ENCODE assay signal across 18 cellular contexts in the genomic region with DNA sequence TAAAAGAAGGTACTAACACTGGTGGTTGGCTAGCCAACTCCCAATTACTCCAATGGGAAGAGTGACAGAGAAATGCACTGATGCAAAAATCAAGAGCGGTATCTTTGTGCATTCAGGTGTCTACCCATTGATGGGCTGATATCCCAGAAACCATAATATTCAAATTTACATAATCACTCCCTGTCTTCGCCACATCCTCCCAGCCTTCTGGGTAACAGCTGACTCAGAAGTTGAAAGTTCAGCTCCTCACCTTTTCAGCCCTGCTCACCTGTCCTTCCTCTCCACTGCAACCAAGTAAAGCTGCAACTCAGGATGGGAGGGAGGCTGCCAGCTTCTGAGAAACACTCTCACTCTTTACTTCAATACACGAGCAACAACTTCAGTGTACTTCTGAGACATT. TPM values are rescaled to one million over a fixed set of nuclear protein-coding genes. Genes with fewer than 3 reads are reported as not detected.
A peak's percentile ranks its signal among the peaks of the same experiment; 100 is the strongest.
DNase-seq lines count a peak whose midpoint lies in the region; ATAC-seq, FAIRE-seq and TF ChIP-seq lines count a peak whose summit lies in the region.
"Had no signal": no experiment of that assay in that cellular context is flagged by ENCODE, and none has a peak within 500 bp of the region (broad histone marks: within the 10 kb centered on the region; RNA-seq: fewer than 3 reads in every experiment).

No MANE protein-coding gene starts in this region.

- H2AFZ ChIP-seq in PC-3 (ENCODE audit: low read length): no peak overlapping the region
- no peak overlapping the region for H2AFZ ChIP-seq in endothelial cell of umbilical vein (ENCODE audit: low read depth, low read length)

- POLR2A ChIA-PET in PC-3 (lab: Charles Lee; ENCODE audit: unreplicated experiment): no interaction called here
- POLR2A ChIA-PET in endothelial cell of umbilical vein (lab: Charles Lee): no interaction called here
- POLR2A ChIA-PET in naive thymus-derived CD8-positive, alpha-beta T cell (lab: Charles Lee): no interaction called here

- H3K27ac ChIP-seq in PC-3 (ENCODE audit: low read length) (peak overlapping the region; percentile 94), endothelial cell of umbilical vein (ENCODE audit: insufficient read depth, low read depth, low read length) (no peak overlapping the region)
- H3K27ac ChIP-seq: cardiac muscle cell, tibial artery had no signal

- no peak for TF ChIP-seq CTCF in PC-3 (conservative IDR thresholded peaks at IDR 0.05; ENCODE audit: low read depth, low read length)
- TF ChIP-seq CTCF in endothelial cell of umbilical vein (IDR thresholded peaks at IDR 0.05; ENCODE audit: extremely low read depth in 1 of 2, insufficient read depth in 1 of 2, low read depth in 1 of 2, low read length in 2 of 2): no peak
- no peak for TF ChIP-seq CTCF in natural killer cell (IDR thresholded peaks at IDR 0.05)

- peak; percentile 8 for FAIRE-seq in endothelial cell of umbilical vein (lab: Jason Lieb, UNC)

- no peak for TF ChIP-seq POLR2A in endothelial cell of umbilical vein (IDR thresholded peaks at IDR 0.05; ENCODE audit: low read depth, low read length)

- CTCF ChIA-PET in PC-3 (lab: Charles Lee) (no interaction called here), endothelial cell of umbilical vein (lab: Charles Lee) (no interaction called here)

- H3K9me3 Mint-ChIP-seq in activated CD4-positive, alpha-beta T cell treated with anti-CD3 and anti-CD28 coated beads, Interleukin-2, amount 10 ng/mL, durations not matched to agents 24 days and 14 days: peaks cover 7% of the 10 kb centered on the region
- H3K9me3 Mint-ChIP-seq in natural killer cell: no peaks in the 10 kb centered on the region
- no peaks in the 10 kb centered on the region for H3K9me3 Mint-ChIP-seq in naive thymus-derived CD8-positive, alpha-beta T cell

- H3K4me3 ChIP-seq in PC-3 (ENCODE audit: low read length): no peak overlapping the region
- no peak overlapping the region for H3K4me3 ChIP-seq in endothelial cell of umbilical vein (replicated peaks in 1 of 3; ENCODE audit: insufficient read depth in 1 of 3, low read depth in 1 of 3, low read length in 3 of 3)
- H3K4me3 ChIP-seq: cardiac muscle cell, skin epidermis, tibial artery had no signal

- DNase-seq in activated CD4-positive, alpha-beta T cell treated with anti-CD3 and anti-CD28 coated beads, Interleukin-2, amount 10 ng/mL, durations not matched to agents 24 days and 14 days: no peak
- no peak for DNase-seq in activated CD4-positive, alpha-beta T cell treated with anti-CD3 and anti-CD28 coated beads, Interleukin-2, amount 50 U/mL, for 48 hours
- DNase-seq in PC-3 (peak; percentile 42), endothelial cell of umbilical vein (ENCODE audit: low read depth, low spot score) (no peak), natural killer cell (no peak), hypothalamus (lab: John Stamatoyannopoulos, UW) (no peak)
- DNase-seq in naive thymus-derived CD8-positive, alpha-beta T cell: no peak
- DNase-seq: C1 segment of cervical spinal cord, DND-41, hippocampal formation, left cardiac atrium, NCI-H2081, NCI-H524 treated with DMSO at 0.1 percent for 48 hours, tibial artery had no signal

- no peaks in the 10 kb centered on the region for H3K9me3 ChIP-seq in PC-3 (ENCODE audit: low read length)
- no peaks in the 10 kb centered on the region for H3K9me3 ChIP-seq in endothelial cell of umbilical vein (replicated peaks; ENCODE audit: control insufficient read depth, insufficient read depth, low read length)
- H3K9me3 ChIP-seq: tibial artery had no signal

- no peaks in the 10 kb centered on the region for H3K9me2 ChIP-seq in PC-3 (replicated peaks; ENCODE audit: low read length)

- H3K4me1 ChIP-seq in PC-3 (ENCODE audit: insufficient read depth, low read length) (peaks cover 42% of the 10 kb centered on the region), endothelial cell of umbilical vein (ENCODE audit: control insufficient read depth, extremely low read depth, insufficient read depth, low read length) (no peaks in the 10 kb centered on the region)

- H3K4me3 Mint-ChIP-seq in activated CD4-positive, alpha-beta T cell treated with anti-CD3 and anti-CD28 coated beads, Interleukin-2, amount 10 ng/mL, durations not matched to agents 24 days and 14 days: no peak overlapping the region
- H3K4me3 Mint-ChIP-seq in natural killer cell: peak overlapping the region; percentile 32
- H3K4me3 Mint-ChIP-seq in naive thymus-derived CD8-positive, alpha-beta T cell: no peak overlapping the region
- H3K4me3 Mint-ChIP-seq: activated naive CD8-positive, alpha-beta T cell had no signal

- H3K79me2 ChIP-seq in PC-3 (ENCODE audit: low read length): peaks cover 7% of the 10 kb centered on the region; the same call in 1 of the 2 replicates
- H3K79me2 ChIP-seq in endothelial cell of umbilical vein (ENCODE audit: control insufficient read depth, insufficient read depth, low read length): peaks cover 13% of the 10 kb centered on the region

- no peaks in the 10 kb centered on the region for H3F3A ChIP-seq in PC-3 (ENCODE audit: low read length, unreplicated experiment)

- no peaks in the 10 kb centered on the region for H3K36me3 ChIP-seq in PC-3 (ENCODE audit: low read depth, low read length)
- H3K36me3 ChIP-seq in endothelial cell of umbilical vein (ENCODE audit: control insufficient read depth in 2 of 2, extremely low read depth in 1 of 2, insufficient read depth in 2 of 2, low read length in 2 of 2): no peaks in the 10 kb centered on the region
- H3K36me3 ChIP-seq: cardiac muscle cell, tibial artery had no signal

- dilution Hi-C loops in endothelial cell of umbilical vein (cut with MboI; ENCODE audit: extremely low pct_ligation_motif_present, low sequenced_read_pairs): no loop called here

- ATAC-seq in PC-3 (no peak), natural killer cell (peak in 1 of 3 donors; percentile 24), GM21529 (IDR thresholded peaks at IDR 0.05; ENCODE audit: unreplicated experiment) (no peak)
- no peak for ATAC-seq in naive thymus-derived CD8-positive, alpha-beta T cell
- ATAC-seq: left cardiac atrium had no signal

- intact Hi-C loops in activated CD4-positive, alpha-beta T cell treated with anti-CD3 and anti-CD28 coated beads, Interleukin-2, amount 10 ng/mL, durations not matched to agents 24 days and 14 days (cut with micrococcal nuclease): no loop called here
- intact Hi-C loops in PC-3 (cut with micrococcal nuclease) (no loop called here), endothelial cell of umbilical vein (cut with micrococcal nuclease) (no loop called here), natural killer cell (cut with micrococcal nuclease) (no loop called here)

- peak overlapping the region; percentile 11 for H3K27ac Mint-ChIP-seq in activated CD4-positive, alpha-beta T cell treated with anti-CD3 and anti-CD28 coated beads, Interleukin-2, amount 10 ng/mL, durations not matched to agents 24 days and 14 days
- H3K27ac Mint-ChIP-seq in natural killer cell: peak overlapping the region; percentile 67 to 77
- H3K27ac Mint-ChIP-seq in naive thymus-derived CD8-positive, alpha-beta T cell: peak overlapping the region in 2 of 10 donors; percentile 32 to 39
- H3K27ac Mint-ChIP-seq: activated naive CD8-positive, alpha-beta T cell had no signal

- peaks cover 16% of the 10 kb centered on the region for H3K36me3 Mint-ChIP-seq in activated CD4-positive, alpha-beta T cell treated with anti-CD3 and anti-CD28 coated beads, Interleukin-2, amount 10 ng/mL, durations not matched to agents 24 days and 14 days (ENCODE audit: low read depth)
- H3K36me3 Mint-ChIP-seq in natural killer cell: no peaks in the 10 kb centered on the region
- H3K36me3 Mint-ChIP-seq in naive thymus-derived CD8-positive, alpha-beta T cell: peaks cover 0 to 4% (median 0%) of the 10 kb centered on the region in 3 donors

- H3K4me1 Mint-ChIP-seq in activated CD4-positive, alpha-beta T cell treated with anti-CD3 and anti-CD28 coated beads, Interleukin-2, amount 10 ng/mL, durations not matched to agents 24 days and 14 days: peaks cover 46% of the 10 kb centered on the region
- H3K4me1 Mint-ChIP-seq in natural killer cell: peaks cover 75 to 76% of the 10 kb centered on the region in 2 donors
- peaks cover 25 to 75% (median 59%) of the 10 kb centered on the region in 4 donors for H3K4me1 Mint-ChIP-seq in naive thymus-derived CD8-positive, alpha-beta T cell

- H3K9me1 ChIP-seq in endothelial cell of umbilical vein (replicated peaks; ENCODE audit: control insufficient read depth, extremely low read depth, insufficient read depth, low read length): no peaks in the 10 kb centered on the region

- no peaks in the 10 kb centered on the region for H4K20me1 ChIP-seq in PC-3 (ENCODE audit: low read length)
- peaks cover 2% of the 10 kb centered on the region for H4K20me1 ChIP-seq in endothelial cell of umbilical vein (replicated peaks; ENCODE audit: control insufficient read depth, extremely low read depth, insufficient read depth, low read length)

- no TSS peak for BruUV-seq in PC-3 (replicated peaks; lab: Mats Ljungman, UMichigan)
- BruUV-seq in endothelial cell of umbilical vein (replicated peaks; lab: Mats Ljungman, UMichigan): no TSS peak

- no peaks in the 10 kb centered on the region for H3K27me3 ChIP-seq in PC-3 (ENCODE audit: low read length)
- H3K27me3 ChIP-seq in endothelial cell of umbilical vein (ENCODE audit: control insufficient read depth in 2 of 2, insufficient read depth in 2 of 2, low read length in 2 of 2): no peaks in the 10 kb centered on the region
- H3K27me3 ChIP-seq: cardiac muscle cell, tibial artery had no signal

- H3K27me3 Mint-ChIP-seq in activated CD4-positive, alpha-beta T cell treated with anti-CD3 and anti-CD28 coated beads, Interleukin-2, amount 10 ng/mL, durations not matched to agents 24 days and 14 days: no peaks in the 10 kb centered on the region
- H3K27me3 Mint-ChIP-seq in natural killer cell (ENCODE audit: low read depth in 2 of 2): no peaks in the 10 kb centered on the region
- no peaks in the 10 kb centered on the region for H3K27me3 Mint-ChIP-seq in naive thymus-derived CD8-positive, alpha-beta T cell
- H3K27me3 Mint-ChIP-seq: activated naive CD8-positive, alpha-beta T cell had no signal

- H3K9ac ChIP-seq in PC-3 (ENCODE audit: low read length) (0 out of 2 replicates have a peak overlapping the region, but pooled peaks have one; percentile 25), endothelial cell of umbilical vein (replicated peaks; ENCODE audit: extremely low read depth, insufficient read depth, low read length) (no peak overlapping the region)

- H3K4me2 ChIP-seq in PC-3 (ENCODE audit: low read length) (peak overlapping the region; percentile 27), endothelial cell of umbilical vein (ENCODE audit: insufficient read depth, low read length) (no peak overlapping the region)

RNA-seq across cellular contexts. Expression of gene SUSD1, which starts 6.9 kb away (rescaled TPM):
- total RNA-seq in activated CD4-positive, alpha-beta T cell treated with anti-CD3 and anti-CD28 coated beads, Interleukin-2, amount 10 ng/mL, durations not matched to agents 24 days and 14 days: 3.4 and 4.8 TPM in 2 replicates
- total RNA-seq in PC-3 (2014; rRNA removed): 7.4 and 9.3 TPM in 2 replicates
- total RNA-seq in endothelial cell of umbilical vein: 28.0 and 37.8 TPM in 2 replicates
- 27.8 and 33.1 TPM in 2 replicates for polyA plus RNA-seq in endothelial cell of umbilical vein
- polyA plus RNA-seq in endothelial cell of umbilical vein (2011; cell fraction: cytosol; rRNA removed): 27.5 and 29.3 TPM in 2 replicates
- polyA plus RNA-seq in endothelial cell of umbilical vein (2011; cell fraction: nucleus; rRNA removed): 24.3 and 26.4 TPM in 2 replicates
- 23.8 and 24.1 TPM in 2 replicates for polyA plus RNA-seq in endothelial cell of umbilical vein (2012)
- polyA minus RNA-seq in endothelial cell of umbilical vein: 63.1 and 63.8 TPM in 2 replicates
- polyA minus RNA-seq in endothelial cell of umbilical vein (2011; cell fraction: cytosol; rRNA and poly(A)+ RNA removed): 5.5 TPM
- polyA minus RNA-seq in endothelial cell of umbilical vein (2011; cell fraction: nucleus; rRNA and poly(A)+ RNA removed): 24.6 and 39.7 TPM in 2 replicates
- 10 to 100 TPM; 74.1 to 97.4 (median 86.9) TPM for total RNA-seq in natural killer cell
- 1 to 10 TPM; 2.5 to 2.6 TPM for total RNA-seq in naive thymus-derived CD8-positive, alpha-beta T cell
- polyA plus RNA-seq in naive thymus-derived CD8-positive, alpha-beta T cell: 10 to 100 TPM in 1 of 3 donors, 1 to 10 TPM in 2; 4.1 to 12.4 (median 4.7) TPM
